ENCODE assay signal across 8 cellular contexts in genomic region chr10:105950410-105950809, GRCh38.
A peak's percentile ranks its signal among the peaks of the same experiment; 100 is the strongest.
DNase-seq lines count a peak whose midpoint lies in the region; ATAC-seq, FAIRE-seq and TF ChIP-seq lines count a peak whose summit lies in the region.

No MANE protein-coding gene starts in this region.

- H3K4me3 ChIP-seq in A549, result no peak overlapping the region
- no peak overlapping the region for H3K4me3 ChIP-seq in GM12864 (ENCODE audit: low read depth, low read length)
- no peak overlapping the region for H3K4me3 ChIP-seq in body of pancreas

- DNase-seq in A549 (ENCODE audit: low read depth in 1 of 2, low spot score in 1 of 2) (peak; percentile 10 to 44), GM12864 (ENCODE audit: low read depth) (peak; percentile 7), NCI-H69 (lab: John Stamatoyannopoulos, UW) (peak; percentile 68), body of pancreas (peak; percentile 58 to 74 (median 62)), iris pigment epithelial cell (ENCODE audit: low read depth) (peak; percentile 54)
- DNase-seq in stimulated activated CD4-positive, alpha-beta T cell treated with anti-CD3 and anti-CD28 coated beads, Interleukin-4, amount 100 ng/mL, for 48 hours (ENCODE audit: low read depth in 2 of 2), result peak; percentile 6 to 12
- DNase-seq in effector CD4-positive, alpha-beta T cell, result no peak

- no peak overlapping the region for H3K4me2 ChIP-seq in A549

- WGBS in A549 (ENCODE audit: missing lambda C conversion rate), result 22% methylated on average over 2 of the region's 2 CpGs
- WGBS in body of pancreas, 2 donors, result 31 to 32% methylated on average over 2 of the region's 2 CpGs

- ATAC-seq in A549 (peak in 1 of 2 experiments; percentile 66; a peak in 3 of 6 replicates), HG02840 (IDR thresholded peaks at IDR 0.05; ENCODE audit: low FRiP score, unreplicated experiment) (peak; percentile 53), body of pancreas (peak; percentile 73)

- no peaks in the 10 kb centered on the region for H3K4me1 ChIP-seq in A549
- peaks cover 8% of the 10 kb centered on the region for H3K4me1 ChIP-seq in body of pancreas

- no peaks in the 10 kb centered on the region for H3K36me3 ChIP-seq in body of pancreas (replicated peaks in 1 of 2; ENCODE audit: insufficient read depth in 1 of 2, low read depth in 2 of 2)

- CTCF ChIA-PET in A549 (lab: Yijun Ruan, JAX), result interaction anchor here (1.1 to 2.3 kb wide), 6 partner anchors 9 to 37 kb away, joined by 3 to 10 read pairs (median 4); no protein-coding TSS in a partner anchor

- H3K27ac ChIP-seq in A549, result no peak overlapping the region
- no peak overlapping the region for H3K27ac ChIP-seq in body of pancreas

- TF ChIP-seq EP300 in A549 (IDR thresholded peaks at IDR 0.05), result no peak

- FAIRE-seq in A549 (lab: Jason Lieb, UNC), result no peak

- no peaks in the 10 kb centered on the region for H3K9me3 ChIP-seq in A549
- H3K9me3 ChIP-seq in body of pancreas, result no peaks in the 10 kb centered on the region

- intact Hi-C loops in body of pancreas (cut with DNase I), result no loop called here

- peak; percentile 50 for TF ChIP-seq CTCF in A549 (IDR thresholded peaks at IDR 0.05)
- peak; percentile 75 for TF ChIP-seq CTCF in GM12864 (IDR thresholded peaks at IDR 0.05; ENCODE audit: low read depth, low read length, missing control alignments)
- TF ChIP-seq CTCF in body of pancreas (IDR thresholded peaks at IDR 0.05), result peak; percentile 47 to 77 (median 68)

- TF ChIP-seq RAD21 in A549 (conservative IDR thresholded peaks at IDR 0.05 in 1 of 2, IDR thresholded peaks at IDR 0.05 in 1 of 2), result peak; percentile 36 to 50; a peak in 3 of 5 replicates

- H3K27me3 ChIP-seq in body of pancreas, result no peaks in the 10 kb centered on the region

- POLR2A ChIA-PET in A549 (lab: Yijun Ruan, JAX), result no interaction called here

- no peak for TF ChIP-seq POLR2A in A549 (IDR thresholded peaks at IDR 0.05; ENCODE audit: low read length)
- TF ChIP-seq POLR2A in body of pancreas (IDR thresholded peaks at IDR 0.05), result no peak

TF ChIP-seq in A549, 52 proteins besides CTCF, POLR2A, EP300 and RAD21:
- TF ChIP-seq USF2 (IDR thresholded peaks at IDR 0.05) (no peak), RNF2 (IDR thresholded peaks at IDR 0.05; ENCODE audit: borderline replicate concordance, low read depth) (no peak), SMC3 (IDR thresholded peaks at IDR 0.05) (peak; percentile 40; the same call in 2 of the 3 replicates), EHMT2 (IDR thresholded peaks at IDR 0.05; ENCODE audit: low read depth) (no peak), GATA3 (IDR thresholded peaks at IDR 0.05; ENCODE audit: borderline replicate concordance) (no peak)
